Comparison of ENCODE assay signal across 24 cellular contexts in the genomic region with DNA sequence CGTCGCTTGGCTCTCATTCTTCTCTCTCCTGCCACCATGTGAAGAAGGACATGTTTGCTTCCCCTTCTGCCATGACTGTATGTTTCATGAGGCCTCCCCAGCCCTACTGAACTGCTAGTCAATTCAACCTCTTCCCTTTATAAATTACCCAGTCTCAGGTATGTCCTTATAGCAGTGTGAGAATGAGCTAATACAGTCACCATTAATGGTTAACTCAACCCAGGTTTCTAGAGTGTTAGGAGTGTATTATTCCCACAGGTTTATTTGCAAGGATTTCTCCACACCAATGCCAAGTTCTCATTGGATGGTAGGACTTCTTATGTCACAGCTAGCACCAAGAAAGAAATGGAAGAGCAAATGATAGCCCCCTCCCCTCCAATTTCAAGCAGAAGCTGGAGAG.
DNase-seq lines count a peak whose midpoint lies in the region.
"Had no signal": no experiment of that assay in that cellular context is flagged by ENCODE, and none has a peak within 500 bp of the region (broad histone marks: within the 10 kb centered on the region; RNA-seq: fewer than 3 reads in every experiment).

No MANE protein-coding gene starts in this region.

- DNase-seq in kidney tubule cell (ENCODE audit: low spot score), result peak; percentile 50
- DNase-seq in renal cortical epithelial cell (ENCODE audit: low read depth), result peak; percentile 57
- no peak for DNase-seq in central memory CD4-positive, alpha-beta T cell
- DNase-seq in activated T-cell treated with anti-CD3 and anti-CD28 coated beads, Interleukin-2, amount 50 U/mL, for 1 hour, result no peak
- DNase-seq: 8988T; ACHN; AML-193; BE2C; C1 segment of cervical spinal cord; Caco-2; Calu3; CD4-positive, alpha-beta memory T cell; CD4-positive, alpha-beta T cell; CD4-positive, CD25-positive, alpha-beta regulatory T cell; CD8-positive, alpha-beta memory T cell; CD8-positive, alpha-beta T cell; COR-L47; DMS 273 treated with DMSO at 0.1 percent for 48 hours; DMS153; DMS53; DMS79; DMS79 treated with DMSO at 0.1 percent for 48 hours; DND-41; EL had no signal

Comparison
In these comparisons a context has a peak if more than half of its experiments do, and no peak if none do; other contexts are left out.
1. DNase-seq: peak in kidney tubule cell (single experiment) and renal cortical epithelial cell (single experiment); none in central memory CD4-positive, alpha-beta T cell (single experiment) and activated T-cell treated with anti-CD3 and anti-CD28 coated beads, Interleukin-2, amount 50 U/mL, for 1 hour (single experiment).